Comparison of ENCODE assay signal across 25 cellular contexts in the genomic region with DNA sequence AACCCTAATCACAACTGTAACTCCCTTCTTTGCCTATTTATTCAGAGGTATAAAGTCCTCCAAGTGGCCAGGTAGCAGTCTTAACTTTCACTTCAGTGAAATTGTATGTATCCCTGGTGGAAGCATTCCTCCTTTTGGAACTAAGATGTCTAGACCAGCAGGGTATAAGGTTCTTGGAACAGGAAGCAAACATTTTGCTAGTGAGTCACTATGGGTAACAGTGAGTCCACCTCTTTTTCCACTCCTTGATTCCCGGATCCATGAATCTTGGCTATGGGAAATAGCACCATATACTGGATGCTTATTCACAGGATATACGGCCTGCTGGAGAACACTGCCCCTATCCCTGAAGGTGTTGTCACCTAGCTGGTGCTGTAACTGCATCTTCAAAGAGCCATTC.
DNase-seq lines count a peak whose midpoint lies in the region; ATAC-seq and TF ChIP-seq lines count a peak whose summit lies in the region.
"Had no signal": no experiment of that assay in that cellular context is flagged by ENCODE, and none has a peak within 500 bp of the region (broad histone marks: within the 10 kb centered on the region; RNA-seq: fewer than 3 reads in every experiment).

No MANE protein-coding gene starts in this region.

- no peaks in the 10 kb centered on the region for H3K4me1 ChIP-seq in trophoblast cell (ENCODE audit: control insufficient read depth in 1 of 2, insufficient read depth in 2 of 2, low read length in 2 of 2)
- H3K4me1 ChIP-seq in mammary epithelial cell (ENCODE audit: insufficient read depth, low read length) = no peaks in the 10 kb centered on the region
- no peaks in the 10 kb centered on the region for H3K4me1 ChIP-seq in uterus
- H3K4me1 ChIP-seq: Peyer's patch, thyroid gland had no signal

- H3K4me1 Mint-ChIP-seq in HFFc6 (ENCODE audit: low read depth) = peaks cover 9% of the 10 kb centered on the region
- H3K4me1 Mint-ChIP-seq: activated naive CD8-positive, alpha-beta T cell treated with anti-CD3 and anti-CD28 coated beads, Interleukin-2, amount 10 ng/mL, durations not matched to agents 7 days and 5 days; brain had no signal

- H3K79me2 ChIP-seq in trophoblast cell (ENCODE audit: control insufficient read depth, insufficient read depth, low read length, poor library complexity) (no peaks in the 10 kb centered on the region), mammary epithelial cell (ENCODE audit: insufficient read depth, low read length) (no peaks in the 10 kb centered on the region)

- H3K9me3 Mint-ChIP-seq in HFFc6 = no peaks in the 10 kb centered on the region
- H3K9me3 Mint-ChIP-seq: activated naive CD8-positive, alpha-beta T cell treated with anti-CD3 and anti-CD28 coated beads, Interleukin-2, amount 10 ng/mL, durations not matched to agents 7 days and 5 days; T-helper 1 cell treated with Interleukin-12 subunit alpha and Interleukin-12 subunit beta and Interleukin-4 antibody, amounts not matched to agents 30 μg/mL and 1 μg/mL, for 36 hours had no signal

- no peaks in the 10 kb centered on the region for H3K27me3 ChIP-seq in trophoblast cell (ENCODE audit: insufficient read depth, low read length)
- no peaks in the 10 kb centered on the region for H3K27me3 ChIP-seq in mammary epithelial cell (ENCODE audit: insufficient read depth, low read length)
- no peaks in the 10 kb centered on the region for H3K27me3 ChIP-seq in uterus
- H3K27me3 ChIP-seq: neutrophil, Peyer's patch, thyroid gland had no signal

- no peak overlapping the region for H4K12ac ChIP-seq in trophoblast cell (ENCODE audit: low read depth, low read length)

- dilution Hi-C loops in mammary epithelial cell (cut with HindIII; ENCODE audit: low sequenced_read_pairs) = no loop called here

- no peak overlapping the region for H3K4me2 ChIP-seq in trophoblast cell (ENCODE audit: low read length)
- H3K4me2 ChIP-seq in mammary epithelial cell (ENCODE audit: insufficient read depth, low read depth, low read length) = no peak overlapping the region

- H3K14ac ChIP-seq in trophoblast cell (ENCODE audit: low read length) = no peak overlapping the region

- no peak overlapping the region for H2BK12ac ChIP-seq in trophoblast cell (ENCODE audit: low read length)

- CTCF ChIA-PET in mammary epithelial cell (lab: Charles Lee; ENCODE audit: low non-redundant PET) = no interaction called here

- no CpG with 5 or more reads among the region's 2 CpGs for WGBS in trophoblast cell (ENCODE audit: extremely low coverage, insufficient coverage, insufficient read length)
- WGBS in mammary epithelial cell (ENCODE audit: low coverage, missing lambda C conversion rate) = 96% methylated on average over 2 of the region's 2 CpGs

- H3K4ac ChIP-seq in trophoblast cell (ENCODE audit: low read depth, low read length) = no peak overlapping the region

- H2BK120ac ChIP-seq in trophoblast cell (ENCODE audit: insufficient read depth, low read length, poor library complexity) = no peak overlapping the region

- no peak overlapping the region for H4K91ac ChIP-seq in trophoblast cell (ENCODE audit: low read depth, low read length)

- BruUV-seq in mammary epithelial cell (replicated peaks; lab: Mats Ljungman, UMichigan) = no TSS peak

- no peak overlapping the region for H3K9ac ChIP-seq in trophoblast cell (ENCODE audit: low read length)
- H3K9ac ChIP-seq in mammary epithelial cell (ENCODE audit: insufficient read depth, low read length) = no peak overlapping the region

- in situ Hi-C loops in astrocyte of the cerebellum (cut with HindIII; ENCODE audit: low sequenced_read_pairs) (no loop called here), mammary epithelial cell (cut with MboI; ENCODE audit: low sequenced_read_pairs in 2 of 2) (no loop called here)

- no peaks in the 10 kb centered on the region for H4K20me1 ChIP-seq in mammary epithelial cell (ENCODE audit: insufficient read depth, low read length)

- H2BK5ac ChIP-seq in trophoblast cell (ENCODE audit: low read depth, low read length, poor library complexity) = no peak overlapping the region

- DNase-seq in AG20443 (ENCODE audit: low spot score) (peak; percentile 53), HFFc6 (peak; percentile 54), astrocyte of the cerebellum (ENCODE audit: low read depth) (peak; percentile 41), trophoblast cell (peak; percentile 7 to 44), mammary epithelial cell (no peak), HuH-7 (ENCODE audit: low spot score) (no peak), uterus (no peak)
- DNase-seq: activated CD8-positive, alpha-beta memory T cell treated with anti-CD3 and anti-CD28 coated beads for 24 hours; activated gamma-delta T cell; activated naive CD8-positive, alpha-beta T cell treated with anti-CD3 and anti-CD28 coated beads, Interleukin-2, amount 10 ng/mL, durations not matched to agents 7 days and 5 days; activated T-cell treated with anti-CD3 and anti-CD28 coated beads, Interleukin-2, amount 50 U/mL, for 1 hour; DMS79 treated with DMSO at 0.1 percent for 48 hours; KG1; left ventricle myocardium superior; NCI-H1436; NCI-H2107; NCI-H748 treated with DMSO at 0.1 percent for 48 hours; Peyer's patch; stimulated activated naive CD8-positive, alpha-beta T cell treated with anti-CD3 and anti-CD28 coated beads, Interleukin-15, Interleukin-2, amounts not matched to agents 100 U/mL and 50 U/mL, for 24 hours; thyroid gland had no signal

- no peak for TF ChIP-seq POLR2A in uterus (IDR thresholded peaks at IDR 0.05)

- no peak overlapping the region for H3K4me3 ChIP-seq in astrocyte of the cerebellum (ENCODE audit: low read depth, low read length)
- no peak overlapping the region for H3K4me3 ChIP-seq in trophoblast cell (ENCODE audit: low read depth, low read length)
- no peak overlapping the region for H3K4me3 ChIP-seq in mammary epithelial cell (replicated peaks in 1 of 3; ENCODE audit: insufficient read depth in 1 of 3, low read depth in 2 of 3, low read length in 3 of 3)
- no peak overlapping the region for H3K4me3 ChIP-seq in uterus
- H3K4me3 ChIP-seq: Peyer's patch, thyroid gland had no signal

- no peak overlapping the region for H3K4me3 Mint-ChIP-seq in HFFc6
- H3K4me3 Mint-ChIP-seq: activated naive CD8-positive, alpha-beta T cell treated with anti-CD3 and anti-CD28 coated beads, Interleukin-2, amount 10 ng/mL, durations not matched to agents 7 days and 5 days; brain; T-helper 1 cell treated with Interleukin-12 subunit alpha and Interleukin-12 subunit beta and Interleukin-4 antibody, amounts not matched to agents 30 μg/mL and 1 μg/mL, for 36 hours had no signal

- H3K9me3 ChIP-seq in trophoblast cell (ENCODE audit: insufficient read depth, low read depth, low read length) (no peaks in the 10 kb centered on the region), mammary epithelial cell (replicated peaks; ENCODE audit: insufficient read depth, low read length) (no peaks in the 10 kb centered on the region), uterus (no peaks in the 10 kb centered on the region)
- H3K9me3 ChIP-seq: neutrophil, Peyer's patch, thyroid gland had no signal

- H3K18ac ChIP-seq in trophoblast cell (ENCODE audit: low read length) = no peak overlapping the region

- no peaks in the 10 kb centered on the region for H3K79me1 ChIP-seq in trophoblast cell (ENCODE audit: low read length)

- intact Hi-C loops in mammary epithelial cell (cut with micrococcal nuclease) = no loop called here
- intact Hi-C loops in uterus (cut with DNase I; ENCODE audit: low total_unique reads) = no loop called here

- H3K36me3 Mint-ChIP-seq in HFFc6 (ENCODE audit: low read depth) = no peaks in the 10 kb centered on the region
- H3K36me3 Mint-ChIP-seq: activated naive CD8-positive, alpha-beta T cell treated with anti-CD3 and anti-CD28 coated beads, Interleukin-2, amount 10 ng/mL, durations not matched to agents 7 days and 5 days; brain had no signal

- peaks cover 4% of the 10 kb centered on the region; the same call in 1 of the 2 replicates for H3K27me3 Mint-ChIP-seq in HFFc6 (ENCODE audit: insufficient read depth)

- H3K23ac ChIP-seq in trophoblast cell (ENCODE audit: low read length) = no peak overlapping the region

- H4K8ac ChIP-seq in trophoblast cell (ENCODE audit: low read depth, low read length) = no peak overlapping the region

- H2AFZ ChIP-seq in trophoblast cell (ENCODE audit: insufficient read depth, low read length, poor library complexity) (no peak overlapping the region), mammary epithelial cell (ENCODE audit: low read depth, low read length) (no peak overlapping the region)

- H2AK5ac ChIP-seq in trophoblast cell (ENCODE audit: low read length) = no peak overlapping the region

- no peaks in the 10 kb centered on the region for H3K36me3 ChIP-seq in trophoblast cell (ENCODE audit: control insufficient read depth in 1 of 2, insufficient read depth in 2 of 2, low read length in 2 of 2)
- H3K36me3 ChIP-seq in mammary epithelial cell (ENCODE audit: insufficient read depth, low read length) = no peaks in the 10 kb centered on the region
- H3K36me3 ChIP-seq in uterus = no peaks in the 10 kb centered on the region
- H3K36me3 ChIP-seq: neutrophil, Peyer's patch, thyroid gland had no signal

- no peak overlapping the region for H3K27ac Mint-ChIP-seq in HFFc6
- H3K27ac Mint-ChIP-seq: activated naive CD8-positive, alpha-beta T cell treated with anti-CD3 and anti-CD28 coated beads, Interleukin-2, amount 10 ng/mL, durations not matched to agents 7 days and 5 days; brain; progenitor cell of endocrine pancreas; T-helper 1 cell treated with Interleukin-12 subunit alpha and Interleukin-12 subunit beta and Interleukin-4 antibody, amounts not matched to agents 30 μg/mL and 1 μg/mL, for 36 hours had no signal

- no peak for ATAC-seq in GM21360 (IDR thresholded peaks at IDR 0.05; ENCODE audit: unreplicated experiment)
- ATAC-seq: left ventricle myocardium superior; stimulated activated naive CD8-positive, alpha-beta T cell treated with anti-CD3 and anti-CD28 coated beads, Interleukin-15, Interleukin-2, amounts not matched to agents 100 U/mL and 50 U/mL, for 24 hours had no signal

- TF ChIP-seq CTCF in HFFc6 (IDR thresholded peaks at IDR 0.05) (no peak), astrocyte of the cerebellum (IDR thresholded peaks at IDR 0.05; ENCODE audit: low read depth, low read length, missing control alignments) (no peak), mammary epithelial cell (conservative IDR thresholded peaks at IDR 0.05 in 1 of 2, IDR thresholded peaks at IDR 0.05 in 1 of 2; ENCODE audit: extremely low read depth in 1 of 2, insufficient read depth in 1 of 2, low read depth in 1 of 2, low read length in 2 of 2) (no peak), uterus (IDR thresholded peaks at IDR 0.05) (no peak)

- no peak overlapping the region for H3K27ac ChIP-seq in trophoblast cell (ENCODE audit: low read depth, low read length)
- H3K27ac ChIP-seq in mammary epithelial cell (ENCODE audit: insufficient read depth, low read depth, low read length) = no peak overlapping the region
- no peak overlapping the region for H3K27ac ChIP-seq in uterus
- H3K27ac ChIP-seq: neutrophil, Peyer's patch, thyroid gland had no signal

Comparison
In these comparisons a context has a peak if more than half of its experiments do, and no peak if none do; other contexts are left out.
1. DNase-seq: peak in AG20443 (single experiment), HFFc6 (single experiment), astrocyte of the cerebellum (single experiment) and trophoblast cell (2 of 2); none in mammary epithelial cell (single experiment), HuH-7 (single experiment) and uterus (0 of 2).